ENCODE assay signal across 21 cellular contexts in the genomic region with DNA sequence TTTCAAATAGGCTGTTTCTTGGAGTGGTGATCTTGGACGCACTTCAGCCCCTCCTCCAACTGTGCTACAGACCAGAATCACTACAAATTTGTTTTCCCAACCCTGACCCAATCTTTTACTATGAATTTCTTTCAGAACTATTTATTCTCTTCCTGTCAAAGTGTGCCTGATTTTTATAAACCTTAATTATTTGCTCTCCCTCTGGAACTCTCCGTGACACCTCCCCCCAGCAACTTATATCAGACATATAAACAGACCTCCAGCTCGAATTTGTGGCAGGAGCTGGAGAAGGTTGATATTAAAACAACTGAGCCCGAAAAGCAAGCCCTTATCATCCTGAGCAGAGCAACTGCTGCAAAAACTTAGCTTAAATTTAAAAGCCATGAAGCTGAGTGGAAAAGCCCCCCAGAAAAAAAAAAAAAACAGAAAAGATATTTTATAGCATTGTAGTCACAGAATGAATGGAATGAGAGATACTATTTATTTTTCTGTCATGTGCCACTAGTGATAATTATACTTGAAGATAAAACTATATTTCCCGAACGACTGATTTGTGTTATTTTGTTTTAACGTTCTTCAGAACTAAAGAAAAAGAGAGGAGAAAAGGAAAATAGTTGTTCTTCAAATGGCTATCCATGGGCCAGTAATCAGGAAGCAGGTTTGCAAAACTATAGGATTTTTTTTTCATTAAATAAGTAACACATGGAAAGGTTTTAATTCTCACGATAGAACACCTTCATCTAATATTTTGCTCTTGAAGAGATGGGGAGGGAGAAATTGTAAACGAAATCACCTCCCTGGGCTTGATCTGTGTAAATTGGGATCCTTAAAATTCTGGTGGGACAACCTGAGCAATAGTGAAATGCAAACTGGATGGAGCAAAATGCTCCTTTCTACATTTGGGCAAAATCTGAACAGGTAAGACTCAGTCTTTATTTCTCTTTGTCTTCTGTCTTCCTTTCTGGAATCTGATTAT.
"Had no signal": no experiment of that assay in that cellular context is flagged by ENCODE, and none has a peak within 500 bp of the region (broad histone marks: within the 10 kb centered on the region; RNA-seq: fewer than 3 reads in every experiment).

No MANE protein-coding gene starts in this region.

- H3K4me1 ChIP-seq: foreskin keratinocyte had no signal

- H3K27ac ChIP-seq: coronary artery, foreskin keratinocyte, hepatocyte, neutrophil, right atrium auricular region, thoracic aorta, transverse colon had no signal

- DNase-seq: effector CD4-positive, alpha-beta T cell; endodermal cell; erythroblast; foreskin keratinocyte; kidney; left cardiac atrium; left ventricle myocardium superior; midbrain; small intestine; stimulated activated CD4-positive, alpha-beta T cell treated with anti-CD3 and anti-CD28 coated beads, Interleukin-12 subunit alpha, Interleukin-12 subunit beta, amount 100 ng/mL, for 4 hours; stimulated activated naive CD4-positive, alpha-beta T cell; stomach; substantia nigra; transverse colon had no signal

- H3K4me3 ChIP-seq: coronary artery, hepatocyte, lung, right atrium auricular region, stomach, thoracic aorta, transverse colon had no signal

- H3K36me3 ChIP-seq: neutrophil, right atrium auricular region, stomach, thoracic aorta, transverse colon had no signal

- ATAC-seq: foreskin keratinocyte; left cardiac atrium; left ventricle myocardium superior; natural killer cell treated with Interleukin-12 subunit alpha and Interleukin-12 subunit beta and Interleukin-15 and Interleukin-18, amount 100 ng/mL, for 72 hours had no signal

- H3K9me3 ChIP-seq: neutrophil, right atrium auricular region, stomach, thoracic aorta, transverse colon had no signal

- H3K9me3 Mint-ChIP-seq: endodermal cell; natural killer cell treated with Interleukin-12 subunit alpha and Interleukin-12 subunit beta and Interleukin-15 and Interleukin-18, amount 100 ng/mL, for 72 hours had no signal

- H3K4me3 Mint-ChIP-seq: endodermal cell; natural killer cell treated with Interleukin-12 subunit alpha and Interleukin-12 subunit beta and Interleukin-15 and Interleukin-18, amount 100 ng/mL, for 72 hours had no signal

- H3K27ac Mint-ChIP-seq: endodermal cell; natural killer cell treated with Interleukin-12 subunit alpha and Interleukin-12 subunit beta and Interleukin-15 and Interleukin-18, amount 100 ng/mL, for 72 hours had no signal

- H3K36me3 Mint-ChIP-seq: natural killer cell treated with Interleukin-12 subunit alpha and Interleukin-12 subunit beta and Interleukin-15 and Interleukin-18, amount 100 ng/mL, for 72 hours had no signal
